In genomic region chr16:81994485-81994884, GRCh38 we compare ENCODE assay signal across 4 cellular contexts.
TF ChIP-seq lines count a peak whose summit lies in the region.

No MANE protein-coding gene starts in this region.

TF ChIP-seq in SK-N-SH, 30 proteins besides CTCF, POLR2A, EP300 and RAD21:
- TF ChIP-seq, protein P1, sequence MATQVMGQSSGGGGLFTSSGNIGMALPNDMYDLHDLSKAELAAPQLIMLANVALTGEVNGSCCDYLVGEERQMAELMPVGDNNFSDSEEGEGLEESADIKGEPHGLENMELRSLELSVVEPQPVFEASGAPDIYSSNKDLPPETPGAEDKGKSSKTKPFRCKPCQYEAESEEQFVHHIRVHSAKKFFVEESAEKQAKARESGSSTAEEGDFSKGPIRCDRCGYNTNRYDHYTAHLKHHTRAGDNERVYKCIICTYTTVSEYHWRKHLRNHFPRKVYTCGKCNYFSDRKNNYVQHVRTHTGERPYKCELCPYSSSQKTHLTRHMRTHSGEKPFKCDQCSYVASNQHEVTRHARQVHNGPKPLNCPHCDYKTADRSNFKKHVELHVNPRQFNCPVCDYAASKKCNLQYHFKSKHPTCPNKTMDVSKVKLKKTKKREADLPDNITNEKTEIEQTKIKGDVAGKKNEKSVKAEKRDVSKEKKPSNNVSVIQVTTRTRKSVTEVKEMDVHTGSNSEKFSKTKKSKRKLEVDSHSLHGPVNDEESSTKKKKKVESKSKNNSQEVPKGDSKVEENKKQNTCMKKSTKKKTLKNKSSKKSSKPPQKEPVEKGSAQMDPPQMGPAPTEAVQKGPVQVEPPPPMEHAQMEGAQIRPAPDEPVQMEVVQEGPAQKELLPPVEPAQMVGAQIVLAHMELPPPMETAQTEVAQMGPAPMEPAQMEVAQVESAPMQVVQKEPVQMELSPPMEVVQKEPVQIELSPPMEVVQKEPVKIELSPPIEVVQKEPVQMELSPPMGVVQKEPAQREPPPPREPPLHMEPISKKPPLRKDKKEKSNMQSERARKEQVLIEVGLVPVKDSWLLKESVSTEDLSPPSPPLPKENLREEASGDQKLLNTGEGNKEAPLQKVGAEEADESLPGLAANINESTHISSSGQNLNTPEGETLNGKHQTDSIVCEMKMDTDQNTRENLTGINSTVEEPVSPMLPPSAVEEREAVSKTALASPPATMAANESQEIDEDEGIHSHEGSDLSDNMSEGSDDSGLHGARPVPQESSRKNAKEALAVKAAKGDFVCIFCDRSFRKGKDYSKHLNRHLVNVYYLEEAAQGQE (IDR thresholded peaks at IDR 0.05; ENCODE audit: low read depth, low read length) = no peak
- no peak for TF ChIP-seq ZBTB33 (IDR thresholded peaks at IDR 0.05; ENCODE audit: borderline replicate concordance, low read depth)
- no peak for TF ChIP-seq FOXM1 (IDR thresholded peaks at IDR 0.05; ENCODE audit: low read depth)
- no peak for TF ChIP-seq SMC3 (IDR thresholded peaks at IDR 0.05; ENCODE audit: low read depth, low read length)
- TF ChIP-seq EZH2phosphoT487 (IDR thresholded peaks at IDR 0.05; ENCODE audit: borderline replicate concordance, low read depth) = no peak
- TF ChIP-seq MEF2A (IDR thresholded peaks at IDR 0.05; ENCODE audit: borderline replicate concordance, low read depth) = no peak
- no peak for TF ChIP-seq RCOR1 (IDR thresholded peaks at IDR 0.05; ENCODE audit: low read length)

TF ChIP-seq in SK-N-SH treated with all-trans-retinoic acid at 6 μM for 48 hours, 23 proteins besides CTCF, POLR2A, EP300 and RAD21 (continues in another document):
- TF ChIP-seq ZNF8 (CRISPR knock-in tag; IDR thresholded peaks at IDR 0.05) (no peak), TOX (CRISPR knock-in tag; IDR thresholded peaks at IDR 0.05; ENCODE audit: borderline replicate concordance) (no peak), BACH2 (CRISPR knock-in tag; IDR thresholded peaks at IDR 0.05; ENCODE audit: borderline replicate concordance) (no peak), ZNF70 (CRISPR knock-in tag; IDR thresholded peaks at IDR 0.05) (no peak), TSHZ2 (CRISPR knock-in tag; IDR thresholded peaks at IDR 0.05) (no peak), RARB (CRISPR knock-in tag; IDR thresholded peaks at IDR 0.05) (no peak), OSR1 (CRISPR knock-in tag; IDR thresholded peaks at IDR 0.05) (no peak)
- TF ChIP-seq, protein P2, sequence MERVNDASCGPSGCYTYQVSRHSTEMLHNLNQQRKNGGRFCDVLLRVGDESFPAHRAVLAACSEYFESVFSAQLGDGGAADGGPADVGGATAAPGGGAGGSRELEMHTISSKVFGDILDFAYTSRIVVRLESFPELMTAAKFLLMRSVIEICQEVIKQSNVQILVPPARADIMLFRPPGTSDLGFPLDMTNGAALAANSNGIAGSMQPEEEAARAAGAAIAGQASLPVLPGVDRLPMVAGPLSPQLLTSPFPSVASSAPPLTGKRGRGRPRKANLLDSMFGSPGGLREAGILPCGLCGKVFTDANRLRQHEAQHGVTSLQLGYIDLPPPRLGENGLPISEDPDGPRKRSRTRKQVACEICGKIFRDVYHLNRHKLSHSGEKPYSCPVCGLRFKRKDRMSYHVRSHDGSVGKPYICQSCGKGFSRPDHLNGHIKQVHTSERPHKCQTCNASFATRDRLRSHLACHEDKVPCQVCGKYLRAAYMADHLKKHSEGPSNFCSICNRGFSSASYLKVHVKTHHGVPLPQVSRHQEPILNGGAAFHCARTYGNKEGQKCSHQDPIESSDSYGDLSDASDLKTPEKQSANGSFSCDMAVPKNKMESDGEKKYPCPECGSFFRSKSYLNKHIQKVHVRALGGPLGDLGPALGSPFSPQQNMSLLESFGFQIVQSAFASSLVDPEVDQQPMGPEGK (CRISPR knock-in tag; IDR thresholded peaks at IDR 0.05; ENCODE audit: borderline replicate concordance) = no peak

TF ChIP-seq in Ishikawa, 13 proteins besides CTCF, POLR2A, EP300 and RAD21:
- TF ChIP-seq EGR1 (IDR thresholded peaks at IDR 0.05) (no peak), NFIC (IDR thresholded peaks at IDR 0.05) (no peak), TCF12 (IDR thresholded peaks at IDR 0.05; ENCODE audit: low read depth) (no peak), FOXM1 (IDR thresholded peaks at IDR 0.05; ENCODE audit: borderline replicate concordance, low read depth) (no peak), MAX (IDR thresholded peaks at IDR 0.05) (no peak), CEBPB (IDR thresholded peaks at IDR 0.05) (no peak), YY1 (IDR thresholded peaks at IDR 0.05; ENCODE audit: low read depth) (no peak), TAF1 (IDR thresholded peaks at IDR 0.05; ENCODE audit: low read depth) (no peak), CREB1 (IDR thresholded peaks at IDR 0.05; ENCODE audit: low read depth) (no peak), TEAD4 (IDR thresholded peaks at IDR 0.05) (no peak), ZBTB7A (IDR thresholded peaks at IDR 0.05; ENCODE audit: low read depth) (no peak)
- TF ChIP-seq, protein P1 (IDR thresholded peaks at IDR 0.05; ENCODE audit: low read depth) = no peak
- TF ChIP-seq, protein P3, sequence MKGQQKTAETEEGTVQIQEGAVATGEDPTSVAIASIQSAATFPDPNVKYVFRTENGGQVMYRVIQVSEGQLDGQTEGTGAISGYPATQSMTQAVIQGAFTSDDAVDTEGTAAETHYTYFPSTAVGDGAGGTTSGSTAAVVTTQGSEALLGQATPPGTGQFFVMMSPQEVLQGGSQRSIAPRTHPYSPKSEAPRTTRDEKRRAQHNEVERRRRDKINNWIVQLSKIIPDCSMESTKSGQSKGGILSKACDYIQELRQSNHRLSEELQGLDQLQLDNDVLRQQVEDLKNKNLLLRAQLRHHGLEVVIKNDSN (IDR thresholded peaks at IDR 0.05) = no peak

TF ChIP-seq in GM12878, 131 proteins besides CTCF, POLR2A, EP300 and RAD21:
- TF ChIP-seq MTA3 (IDR thresholded peaks at IDR 0.05; ENCODE audit: borderline replicate concordance, low read length) (no peak), TAF1 (IDR thresholded peaks at IDR 0.05; ENCODE audit: borderline replicate concordance, low read depth, low read length) (no peak), GABPA (IDR thresholded peaks at IDR 0.05; ENCODE audit: low read depth) (no peak), CBFB (IDR thresholded peaks at IDR 0.05; ENCODE audit: low read depth) (no peak), MYB (IDR thresholded peaks at IDR 0.05; ENCODE audit: borderline replicate concordance, low read depth, low read length) (no peak), LARP7 (IDR thresholded peaks at IDR 0.05) (no peak), BHLHE40 (IDR thresholded peaks at IDR 0.05; ENCODE audit: borderline replicate concordance in 1 of 2, low read depth in 2 of 2, low read length in 1 of 2) (no peak), ZZZ3 (IDR thresholded peaks at IDR 0.05; ENCODE audit: control insufficient read depth, insufficient read length, low read depth) (no peak), BCL11A (IDR thresholded peaks at IDR 0.05; ENCODE audit: low read depth, low read length) (no peak), SKIL (IDR thresholded peaks at IDR 0.05; ENCODE audit: low read depth, poor library complexity, severe bottlenecking) (no peak), RELA (IDR thresholded peaks at IDR 0.05; ENCODE audit: borderline replicate concordance, partially characterized antibody) (no peak), EGR1 (IDR thresholded peaks at IDR 0.05; ENCODE audit: borderline replicate concordance in 1 of 2, low read depth in 2 of 2, low read length in 2 of 2) (no peak), ZNF217 (IDR thresholded peaks at IDR 0.05) (no peak), MEF2B (IDR thresholded peaks at IDR 0.05; ENCODE audit: partially characterized antibody, poor library complexity, severe bottlenecking) (no peak), SREBF2 (IDR thresholded peaks at IDR 0.05; ENCODE audit: low read length) (no peak)
